ENCODE assay signal across 19 cellular contexts in the genomic region with DNA sequence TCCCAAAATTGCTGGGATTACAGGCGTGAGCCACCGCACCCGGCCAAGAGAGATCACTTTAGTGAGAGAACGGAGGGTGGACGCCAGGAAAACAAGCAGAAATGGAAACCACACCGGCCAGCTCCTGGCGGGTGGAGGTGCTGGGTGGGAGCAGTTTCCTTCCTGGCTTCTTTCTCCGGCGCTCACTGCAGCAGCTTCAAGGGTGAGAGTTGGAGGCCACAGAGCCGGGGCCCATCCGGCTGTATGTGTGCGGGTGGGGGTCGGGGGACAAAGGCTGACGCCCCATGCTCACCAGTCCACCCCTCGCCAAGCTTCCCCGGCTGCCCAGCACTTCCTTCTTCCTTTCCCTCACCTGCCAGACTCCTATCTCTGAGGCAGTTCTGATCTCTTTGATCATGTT. TPM values are rescaled to one million over a fixed set of nuclear protein-coding genes. Genes with fewer than 3 reads are reported as not detected.
"Had no signal": no experiment of that assay in that cellular context is flagged by ENCODE, and none has a peak within 500 bp of the region (broad histone marks: within the 10 kb centered on the region; RNA-seq: fewer than 3 reads in every experiment).

No MANE protein-coding gene starts in this region.

- H3K36me3 Mint-ChIP-seq: T-cell had no signal

- H3K27me3 ChIP-seq: ovary, SJCRH30, upper lobe of left lung had no signal

- H3K9me3 ChIP-seq: heart left ventricle, lower lobe of right lung, mucosa of descending colon, ovary, prostate gland, SJCRH30, upper lobe of left lung had no signal

- H3K4me3 Mint-ChIP-seq: activated T-cell treated with anti-CD3 and anti-CD28 coated beads, Interleukin-2, amount 50 U/mL, for 72 hours had no signal

- DNase-seq: activated T-cell treated with anti-CD3 and anti-CD28 coated beads, Interleukin-2, amount 50 U/mL, for 72 hours; amygdala; cortex of kidney; left colon; lower lobe of right lung; mesendoderm; mucosa of descending colon; ovary; SJCRH30; stimulated activated CD4-positive, alpha-beta T cell treated with anti-CD3 and anti-CD28 coated beads, Interleukin-4, amount 100 ng/mL, for 24 hours; stimulated activated naive CD8-positive, alpha-beta T cell treated with anti-CD3 and anti-CD28 coated beads, Interleukin-15, Interleukin-2, amounts not matched to agents 100 U/mL and 50 U/mL, for 24 hours; T-cell; upper lobe of left lung had no signal

- H3K27ac ChIP-seq: lower lobe of right lung, ovary, prostate gland, SJCRH30, upper lobe of left lung had no signal

- H3K27ac Mint-ChIP-seq: activated T-cell treated with anti-CD3 and anti-CD28 coated beads, Interleukin-2, amount 50 U/mL, for 72 hours had no signal

- H3K9me3 Mint-ChIP-seq: activated T-cell treated with anti-CD3 and anti-CD28 coated beads, Interleukin-2, amount 50 U/mL, for 72 hours; T-cell had no signal

- H3K4me1 ChIP-seq: SJCRH30 had no signal

- H3K36me3 ChIP-seq: heart left ventricle, lower lobe of right lung, ovary, prostate gland, SJCRH30, upper lobe of left lung had no signal

- H3K4me3 ChIP-seq: heart left ventricle, lower lobe of right lung, mucosa of descending colon, ovary, prostate gland, SJCRH30, upper lobe of left lung had no signal

- ATAC-seq: activated T-cell treated with anti-CD3 and anti-CD28 coated beads, Interleukin-2, amount 50 U/mL, for 72 hours; left colon; lower lobe of right lung; mucosa of descending colon; stimulated activated naive CD8-positive, alpha-beta T cell treated with anti-CD3 and anti-CD28 coated beads, Interleukin-15, Interleukin-2, amounts not matched to agents 100 U/mL and 50 U/mL, for 24 hours; T-cell had no signal

RNA-seq across cellular contexts. Expression of a gene that starts 13.5 kb away (rescaled TPM):
- total RNA-seq: activated T-cell treated with anti-CD3 and anti-CD28 coated beads, Interleukin-2, amount 50 U/mL, for 72 hours; bronchial epithelial cell; epithelial cell of proximal tubule; fibroblast of villous mesenchyme; heart left ventricle; left colon; lower lobe of right lung; mucosa of descending colon; ovary; prostate gland; SJCRH30; subcutaneous adipose tissue; T-cell; upper lobe of left lung had no signal

RNA-seq across cellular contexts. Expression of a gene that starts 22.8 kb away (rescaled TPM):
- total RNA-seq: bronchial epithelial cell, epithelial cell of proximal tubule, fibroblast of villous mesenchyme, lower lobe of right lung, SJCRH30, T-cell, upper lobe of left lung had no signal
